8 cellular contexts compared by ENCODE assay signal in the genomic region with DNA sequence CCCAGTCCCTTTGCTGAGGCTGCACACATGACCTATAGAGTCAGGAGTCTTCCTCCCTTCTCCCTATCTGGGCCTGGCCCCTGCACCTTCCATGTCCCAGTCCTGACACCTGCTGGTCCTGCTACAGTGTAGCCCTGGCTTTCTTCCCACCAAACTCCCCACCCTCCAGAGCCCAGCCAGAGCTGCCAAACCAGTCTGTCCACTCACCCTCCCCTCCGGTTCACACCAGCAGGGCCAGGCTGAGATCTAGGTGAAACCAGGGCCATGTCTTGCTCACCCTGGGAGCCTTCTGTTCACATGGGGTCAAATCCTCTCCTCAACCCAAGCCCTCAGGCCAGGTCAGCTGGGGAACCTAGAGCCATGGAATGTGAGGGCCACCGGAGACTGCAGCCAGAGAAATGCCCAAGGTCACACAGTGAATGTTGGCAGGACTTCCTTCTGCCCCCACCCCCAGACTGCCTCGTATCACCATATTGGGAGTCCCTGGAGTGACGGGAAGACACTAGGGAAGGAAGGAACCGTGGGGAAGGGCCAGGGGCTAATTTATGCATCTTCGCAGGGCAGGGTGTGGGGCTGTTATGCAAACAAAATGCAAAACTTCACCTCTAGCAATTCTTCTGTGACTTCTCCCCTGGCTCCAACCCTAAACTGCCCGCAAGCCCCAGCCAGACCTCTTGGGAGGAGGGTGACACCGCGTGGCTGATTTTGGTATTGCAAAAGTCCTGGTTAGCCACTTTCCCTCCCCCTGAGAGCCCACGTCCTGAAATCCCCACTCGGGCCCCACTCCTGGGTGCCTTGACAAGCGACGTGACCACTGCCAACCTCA. TPM values are rescaled to one million over a fixed set of nuclear protein-coding genes. Genes with fewer than 3 reads are reported as not detected.
DNase-seq lines count a peak whose midpoint lies in the region; ATAC-seq and TF ChIP-seq lines count a peak whose summit lies in the region.

No MANE protein-coding gene starts in this region.

- H3K36me3 Mint-ChIP-seq in activated CD4-positive, alpha-beta T cell treated with anti-CD3 and anti-CD28 coated beads, Interleukin-2, amount 10 ng/mL, durations not matched to agents 7 days and 5 days (ENCODE audit: low read depth): no peaks in the 10 kb centered on the region

- H3K27ac ChIP-seq in C4-2B (peak overlapping the region; percentile 42), liver (ENCODE audit: low read depth in 1 of 2, low read length in 2 of 2) (peak overlapping the region; percentile 43 to 45)

- peaks cover 2% of the 10 kb centered on the region for H3K4me1 Mint-ChIP-seq in activated CD4-positive, alpha-beta T cell treated with anti-CD3 and anti-CD28 coated beads, Interleukin-2, amount 10 ng/mL, durations not matched to agents 7 days and 5 days

- H3K4me1 ChIP-seq in liver (ENCODE audit: control insufficient read depth in 4 of 4, insufficient read depth in 4 of 4, low read length in 3 of 4): peaks cover 0 to 15% (median 8%) of the 10 kb centered on the region in 4 donors

- H3K9me3 ChIP-seq in liver (ENCODE audit: control insufficient read depth in 4 of 4, low read length in 3 of 4): no peaks in the 10 kb centered on the region

- peaks cover 4% of the 10 kb centered on the region for H3K27me3 Mint-ChIP-seq in activated CD4-positive, alpha-beta T cell treated with anti-CD3 and anti-CD28 coated beads, Interleukin-2, amount 10 ng/mL, durations not matched to agents 7 days and 5 days

- TF ChIP-seq CTCF in C4-2B (conservative IDR thresholded peaks at IDR 0.05) (peak; percentile 87), liver (IDR thresholded peaks at IDR 0.05; ENCODE audit: low read depth, low read length, missing input control) (peak; percentile 89)

- no peaks in the 10 kb centered on the region for H3K36me3 ChIP-seq in liver (ENCODE audit: control insufficient read depth in 4 of 4, insufficient read depth in 3 of 4, low read depth in 1 of 4, low read length in 3 of 4)

- TF ChIP-seq RAD21 in liver (IDR thresholded peaks at IDR 0.05): peak; percentile 92 to 93

- no peaks in the 10 kb centered on the region for H3K9me3 Mint-ChIP-seq in activated CD4-positive, alpha-beta T cell treated with anti-CD3 and anti-CD28 coated beads, Interleukin-2, amount 10 ng/mL, durations not matched to agents 7 days and 5 days

- peak; percentile 29 for DNase-seq in NCI-H2171 (lab: John Stamatoyannopoulos, UW)
- DNase-seq in activated CD4-positive, alpha-beta T cell treated with anti-CD3 and anti-CD28 coated beads, Interleukin-2, amount 10 ng/mL, durations not matched to agents 7 days and 5 days: peak; percentile 80
- peak; percentile 87 for DNase-seq in ecto neural progenitor cell (ENCODE audit: low spot score)
- DNase-seq in stimulated activated CD4-positive, alpha-beta T cell treated with anti-CD3 and anti-CD28 coated beads, Interleukin-4, amount 100 ng/mL, for 48 hours (ENCODE audit: low read depth in 2 of 2): peak; percentile 51 to 87

- no peaks in the 10 kb centered on the region for H3K27me3 ChIP-seq in liver (ENCODE audit: control insufficient read depth in 4 of 4, insufficient read depth in 4 of 4, low read length in 3 of 4)

- no peak overlapping the region for H3K9ac ChIP-seq in liver (ENCODE audit: low read depth in 1 of 2, low read length in 2 of 2)

- ATAC-seq in GM21786 (IDR thresholded peaks at IDR 0.05; ENCODE audit: unreplicated experiment) (peak; percentile 55), HG03469 (IDR thresholded peaks at IDR 0.05; ENCODE audit: unreplicated experiment) (no peak)

- H3K4me3 Mint-ChIP-seq in activated CD4-positive, alpha-beta T cell treated with anti-CD3 and anti-CD28 coated beads, Interleukin-2, amount 10 ng/mL, durations not matched to agents 7 days and 5 days: no peak overlapping the region

- POLR2A ChIA-PET in activated CD4-positive, alpha-beta T cell treated with anti-CD3 and anti-CD28 coated beads, Interleukin-2, amount 10 ng/mL, durations not matched to agents 7 days and 5 days (lab: Charles Lee): no interaction called here

- no peak overlapping the region for H3K4me3 ChIP-seq in liver (ENCODE audit: low read depth in 1 of 3, low read length in 3 of 3)

- CTCF ChIA-PET in activated CD4-positive, alpha-beta T cell treated with anti-CD3 and anti-CD28 coated beads, Interleukin-2, amount 10 ng/mL, durations not matched to agents 7 days and 5 days (lab: Charles Lee): interaction anchor here (0.6 to 2.3 kb wide), 3 partner anchors 197 to 206 kb away, joined by 4 to 7 read pairs (median 6); no protein-coding TSS in a partner anchor

- no peak overlapping the region for H3K27ac Mint-ChIP-seq in activated CD4-positive, alpha-beta T cell treated with anti-CD3 and anti-CD28 coated beads, Interleukin-2, amount 10 ng/mL, durations not matched to agents 7 days and 5 days

- WGBS in liver: 4% methylated on average over 13 of the region's 13 CpGs

TF ChIP-seq in liver, 16 proteins besides CTCF, POLR2A, EP300 and RAD21:
- TF ChIP-seq EGR1 (IDR thresholded peaks at IDR 0.05; ENCODE audit: low read depth in 2 of 2) (no peak), ZBTB33 (IDR thresholded peaks at IDR 0.05) (no peak), SP1 (IDR thresholded peaks at IDR 0.05) (peak; percentile 62), HNF4A (conservative IDR thresholded peaks at IDR 0.05) (peak in 1 of 2 donors; percentile 25), NR2F2 (IDR thresholded peaks at IDR 0.05) (peak; percentile 92), REST (IDR thresholded peaks at IDR 0.05) (no peak), FOXA2 (IDR thresholded peaks at IDR 0.05) (no peak), ATF3 (IDR thresholded peaks at IDR 0.05) (no peak), TAF1 (conservative IDR thresholded peaks at IDR 0.05) (no peak), GABPA (IDR thresholded peaks at IDR 0.05 in 1 of 2, conservative IDR thresholded peaks at IDR 0.05 in 1 of 2) (no peak), HNF4G (IDR thresholded peaks at IDR 0.05) (no peak), JUND (IDR thresholded peaks at IDR 0.05) (no peak), RXRA (IDR thresholded peaks at IDR 0.05) (peak; percentile 74 to 78), YY1 (IDR thresholded peaks at IDR 0.05) (no peak), FOXA1 (IDR thresholded peaks at IDR 0.05) (no peak)
- TF ChIP-seq, protein P1, sequence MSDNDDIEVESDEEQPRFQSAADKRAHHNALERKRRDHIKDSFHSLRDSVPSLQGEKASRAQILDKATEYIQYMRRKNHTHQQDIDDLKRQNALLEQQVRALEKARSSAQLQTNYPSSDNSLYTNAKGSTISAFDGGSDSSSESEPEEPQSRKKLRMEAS (IDR thresholded peaks at IDR 0.05): no peak

RNA-seq across cellular contexts. Expression of gene TNS1, which starts 14.6 kb away (rescaled TPM):
- 10 to 100 TPM; 11.0 to 13.5 TPM for total RNA-seq in activated CD4-positive, alpha-beta T cell treated with anti-CD3 and anti-CD28 coated beads, Interleukin-2, amount 10 ng/mL, durations not matched to agents 7 days and 5 days
- total RNA-seq in liver: 100 to 1,000 TPM in 1 of 2 donors, 10 to 100 TPM in 1; 91.6 to 128 TPM
- polyA plus RNA-seq in liver: 10 to 100 TPM; 16.3 to 23.0 TPM

Comparison
In these comparisons a context has a peak if more than half of its experiments do, and no peak if none do; other contexts are left out.
1. DNase-seq: peak in every context shown above with its lines; median percentile 87 in ecto neural progenitor cell; 80 in activated CD4-positive, alpha-beta T cell treated with anti-CD3 and anti-CD28 coated beads, Interleukin-2, amount 10 ng/mL, durations not matched to agents 7 days and 5 days; 69 in stimulated activated CD4-positive, alpha-beta T cell treated with anti-CD3 and anti-CD28 coated beads, Interleukin-4, amount 100 ng/mL, for 48 hours; 29 in NCI-H2171.
2. RNA of gene TNS1, which starts 14.6 kb away (total RNA-seq): 91.6 to 128 TPM in liver; 11.0 to 13.5 TPM in activated CD4-positive, alpha-beta T cell treated with anti-CD3 and anti-CD28 coated beads, Interleukin-2, amount 10 ng/mL, durations not matched to agents 7 days and 5 days; every median in the first group is over 4 times any median in the second.